ENCODE assay signal across 17 cellular contexts in genomic region chr11:15835705-15836411, GRCh38.
"Had no signal": no experiment of that assay in that cellular context is flagged by ENCODE, and none has a peak within 500 bp of the region (broad histone marks: within the 10 kb centered on the region; RNA-seq: fewer than 3 reads in every experiment).

No MANE protein-coding gene starts in this region.

- H3K36me3 ChIP-seq: brain microvascular endothelial cell, heart left ventricle, tibial artery, WERI-Rb-1 had no signal

- H3K9me3 ChIP-seq: heart left ventricle, tibial artery had no signal

- DNase-seq: activated CD4-positive, alpha-beta T cell treated with anti-CD3 and anti-CD28 coated beads for 4 hours; activated CD8-positive, alpha-beta memory T cell treated with anti-CD3 and anti-CD28 coated beads, Interleukin-2, amount 50 U/mL, for 4 hours; activated CD8-positive, alpha-beta T cell treated with anti-CD3 and anti-CD28 coated beads, Interleukin-2, amount 10 ng/mL, durations not matched to agents 7 days and 5 days; activated gamma-delta T cell treated with Interleukin-2 at 50 U/mL for 16 hours; activated T-cell treated with anti-CD3 and anti-CD28 coated beads, Interleukin-2, amount 50 U/mL, for 72 hours; amniotic stem cell; brain microvascular endothelial cell; heart left ventricle; immature natural killer cell; left cardiac atrium; naive thymus-derived CD8-positive, alpha-beta T cell; nucleus accumbens; stimulated activated CD4-positive, alpha-beta T cell treated with anti-CD3 and anti-CD28 coated beads, Interleukin-2, amount 100 ng/mL, for 48 hours; T-helper 1 cell; tibial artery; WERI-Rb-1 had no signal

- H3K27me3 ChIP-seq: brain microvascular endothelial cell, heart left ventricle, tibial artery had no signal

- H3K27ac ChIP-seq: brain microvascular endothelial cell, coronary artery, heart left ventricle, tibial artery, WERI-Rb-1 had no signal

- H3K4me3 ChIP-seq: coronary artery, heart left ventricle, tibial artery had no signal
